Comparison of ENCODE assay signal across 14 cellular contexts in genomic region chr3:194256040-194256945, GRCh38.
DNase-seq lines count a peak whose midpoint lies in the region; ATAC-seq, FAIRE-seq and TF ChIP-seq lines count a peak whose summit lies in the region.
"Had no signal": no experiment of that assay in that cellular context is flagged by ENCODE, and none has a peak within 500 bp of the region (broad histone marks: within the 10 kb centered on the region; RNA-seq: fewer than 3 reads in every experiment).

No MANE protein-coding gene starts in this region.

- no peak for FAIRE-seq in small intestine (lab: Jason Lieb, UNC)

- no peak for TF ChIP-seq EP300 in esophagus muscularis mucosa (IDR thresholded peaks at IDR 0.05)

- peaks cover 13% of the 10 kb centered on the region for H3K27me3 Mint-ChIP-seq in activated naive CD4-positive, alpha-beta T cell treated with anti-CD3 and anti-CD28 coated beads, Interleukin-2, amount 10 ng/mL, durations not matched to agents 7 days and 5 days

- intact Hi-C loops in esophagus muscularis mucosa (cut with DNase I) = no loop called here

- H3K4me1 ChIP-seq in esophagus muscularis mucosa (peaks cover 1 to 13% (median 6%) of the 10 kb centered on the region in 4 donors), small intestine (ENCODE audit: control insufficient read depth in 2 of 2, insufficient read depth in 1 of 2, low read depth in 1 of 2, low read length in 1 of 2) (no peaks in the 10 kb centered on the region)

- DNase-seq in activated naive CD4-positive, alpha-beta T cell treated with anti-CD3 and anti-CD28 coated beads, Interleukin-2, amount 10 ng/mL, durations not matched to agents 7 days and 5 days = no peak
- no peak for DNase-seq in activated naive CD4-positive, alpha-beta T cell treated with anti-CD3 and anti-CD28 coated beads, Interleukin-2, amount 50 U/mL, for 72 hours (ENCODE audit: low spot score in 2 of 2)
- DNase-seq in NCI-H69 (lab: John Stamatoyannopoulos, UW) = peak; percentile 25
- peak; percentile 90 for DNase-seq in esophagus muscularis mucosa (ENCODE audit: extremely low spot score)
- DNase-seq in small intestine = no peak
- no peak for DNase-seq in epidermal melanocyte (ENCODE audit: insufficient read length, low spot score)
- DNase-seq: DMS79, NCI-H146, SHP77 treated with DMSO at 0.1 percent for 48 hours had no signal

- peaks cover 1% of the 10 kb centered on the region for H3K9me3 Mint-ChIP-seq in activated naive CD4-positive, alpha-beta T cell treated with anti-CD3 and anti-CD28 coated beads, Interleukin-2, amount 10 ng/mL, durations not matched to agents 7 days and 5 days
- H3K9me3 Mint-ChIP-seq in activated naive CD4-positive, alpha-beta T cell treated with anti-CD3 and anti-CD28 coated beads, Interleukin-2, amount 50 U/mL, for 72 hours = peaks cover 0 to 4% of the 10 kb centered on the region in 2 donors

- peak overlapping the region; percentile 58 for H3K4me3 Mint-ChIP-seq in activated naive CD4-positive, alpha-beta T cell treated with anti-CD3 and anti-CD28 coated beads, Interleukin-2, amount 10 ng/mL, durations not matched to agents 7 days and 5 days

- no peak for TF ChIP-seq CTCF in esophagus muscularis mucosa (IDR thresholded peaks at IDR 0.05)

- CTCF ChIA-PET in activated naive CD4-positive, alpha-beta T cell treated with anti-CD3 and anti-CD28 coated beads, Interleukin-2, amount 10 ng/mL, durations not matched to agents 7 days and 5 days (lab: Charles Lee) = interaction anchor here (0.5 to 0.7 kb wide), 2 partner anchors 49 to 158 kb away, joined by 3 read pairs; no protein-coding TSS in a partner anchor

- no peaks in the 10 kb centered on the region for H3K36me3 Mint-ChIP-seq in activated naive CD4-positive, alpha-beta T cell treated with anti-CD3 and anti-CD28 coated beads, Interleukin-2, amount 10 ng/mL, durations not matched to agents 7 days and 5 days
- peaks cover 0 to 9% of the 10 kb centered on the region in 2 donors for H3K36me3 Mint-ChIP-seq in activated naive CD4-positive, alpha-beta T cell treated with anti-CD3 and anti-CD28 coated beads, Interleukin-2, amount 50 U/mL, for 72 hours

- peak overlapping the region in 1 of 4 donors; percentile 17 for H3K27ac ChIP-seq in esophagus muscularis mucosa (replicated peaks in 1 of 4)
- peak overlapping the region; percentile 12 to 43 for H3K27ac ChIP-seq in small intestine (ENCODE audit: low read depth in 1 of 2, low read length in 1 of 2)
- H3K27ac ChIP-seq: KMS-11, vagina had no signal

- no peaks in the 10 kb centered on the region for H3K36me3 ChIP-seq in esophagus muscularis mucosa
- H3K36me3 ChIP-seq in small intestine (ENCODE audit: control insufficient read depth in 2 of 2, insufficient read depth in 2 of 2, low read length in 2 of 2) = no peaks in the 10 kb centered on the region
- H3K36me3 ChIP-seq: vagina had no signal

- no peak for ATAC-seq in activated naive CD4-positive, alpha-beta T cell treated with anti-CD3 and anti-CD28 coated beads, Interleukin-2, amount 50 U/mL, for 72 hours
- ATAC-seq in GM21381 (IDR thresholded peaks at IDR 0.05; ENCODE audit: unreplicated experiment) = no peak
- ATAC-seq in HG03432 (IDR thresholded peaks at IDR 0.05; ENCODE audit: unreplicated experiment) = no peak

- H3K9me3 ChIP-seq in esophagus muscularis mucosa (peaks cover 0 to 6% (median 2%) of the 10 kb centered on the region in 4 donors), small intestine (ENCODE audit: control insufficient read depth, low read depth) (no peaks in the 10 kb centered on the region)
- H3K9me3 ChIP-seq: body of pancreas, vagina had no signal

- H3K27me3 ChIP-seq in esophagus muscularis mucosa (no peaks in the 10 kb centered on the region), small intestine (ENCODE audit: control insufficient read depth in 2 of 2, insufficient read depth in 2 of 2, low read length in 2 of 2) (no peaks in the 10 kb centered on the region)
- H3K27me3 ChIP-seq: body of pancreas, vagina had no signal

- 91% methylated on average over 9 of the region's 12 CpGs for WGBS in esophagus muscularis mucosa
- 69 to 87% (median 73%) methylated on average over 12 of the region's 12 CpGs for WGBS in small intestine, 3 donors

- TF ChIP-seq POLR2A in esophagus muscularis mucosa (IDR thresholded peaks at IDR 0.05; ENCODE audit: low read depth) = no peak

- H3K4me1 Mint-ChIP-seq in activated naive CD4-positive, alpha-beta T cell treated with anti-CD3 and anti-CD28 coated beads, Interleukin-2, amount 10 ng/mL, durations not matched to agents 7 days and 5 days = peaks cover 46% of the 10 kb centered on the region

- H3K27ac Mint-ChIP-seq in activated naive CD4-positive, alpha-beta T cell treated with anti-CD3 and anti-CD28 coated beads, Interleukin-2, amount 10 ng/mL, durations not matched to agents 7 days and 5 days = peak overlapping the region; percentile 86
- peak overlapping the region in 1 of 2 donors; percentile 66 for H3K27ac Mint-ChIP-seq in activated naive CD4-positive, alpha-beta T cell treated with anti-CD3 and anti-CD28 coated beads, Interleukin-2, amount 50 U/mL, for 72 hours

- H3K4me3 ChIP-seq in esophagus muscularis mucosa (no peak overlapping the region), small intestine (ENCODE audit: low read depth in 1 of 2, low read length in 2 of 2) (no peak overlapping the region)
- H3K4me3 ChIP-seq: body of pancreas, vagina had no signal

Comparison
In these comparisons a context has a peak if more than half of its experiments do, and no peak if none do; other contexts are left out.
1. DNase-seq: peak in NCI-H69 (single experiment) and esophagus muscularis mucosa (single experiment); none in activated naive CD4-positive, alpha-beta T cell treated with anti-CD3 and anti-CD28 coated beads, Interleukin-2, amount 10 ng/mL, durations not matched to agents 7 days and 5 days (single experiment), activated naive CD4-positive, alpha-beta T cell treated with anti-CD3 and anti-CD28 coated beads, Interleukin-2, amount 50 U/mL, for 72 hours (0 of 2), small intestine (single experiment) and epidermal melanocyte (single experiment).